ENCODE assay signal across 8 cellular contexts in the genomic region with DNA sequence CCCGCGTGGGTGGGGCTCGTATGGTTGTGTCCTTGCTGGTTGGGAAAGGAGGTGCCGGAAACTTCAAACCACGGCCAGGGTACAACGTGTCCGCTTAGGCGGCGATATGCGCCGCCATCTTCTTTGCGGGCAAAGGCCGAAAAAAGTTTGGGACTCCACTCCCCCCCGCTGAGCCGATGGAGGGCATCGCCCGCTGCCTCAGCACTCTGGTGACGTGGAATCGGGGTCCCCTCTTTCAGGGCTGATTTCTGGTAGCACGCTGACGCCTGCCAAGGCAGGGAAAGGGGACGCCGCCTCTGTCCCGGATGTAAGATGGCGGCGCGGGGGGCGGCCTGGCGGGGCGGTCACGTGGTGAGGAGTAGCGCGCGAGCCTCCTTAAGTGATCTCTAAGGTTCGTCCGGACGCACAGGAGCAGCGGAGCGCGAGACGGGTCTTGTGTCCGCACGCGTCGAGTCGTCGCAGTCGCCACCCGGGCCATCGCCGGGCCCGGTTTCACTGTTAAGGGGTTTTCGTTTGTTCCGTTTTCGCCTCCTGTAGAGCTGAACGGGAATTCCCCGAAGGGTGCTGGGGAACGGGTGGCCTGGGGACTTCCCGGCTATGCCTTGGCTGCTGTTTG.
A peak's percentile ranks its signal among the peaks of the same experiment; 100 is the strongest.
DNase-seq lines count a peak whose midpoint lies in the region; ATAC-seq and TF ChIP-seq lines count a peak whose summit lies in the region.

No MANE protein-coding gene starts in this region.

- intact Hi-C loops in left ventricle myocardium inferior (cut with micrococcal nuclease) (loop anchor here (5.0 kb wide), 1 partner anchor 190 kb away; no protein-coding TSS in a partner anchor), prostate gland (cut with DNase I) (loop anchor here (5.0 kb wide), 1 partner anchor 190 kb away; no protein-coding TSS in a partner anchor)

- H3K4me1 ChIP-seq in left ventricle myocardium inferior = peaks cover 39% of the 10 kb centered on the region
- H3K4me1 ChIP-seq in prostate gland (replicated peaks) = no peaks in the 10 kb centered on the region
- no peaks in the 10 kb centered on the region for H3K4me1 ChIP-seq in urinary bladder (ENCODE audit: insufficient read depth)

- H3K27me3 ChIP-seq in left ventricle myocardium inferior (ENCODE audit: low read depth) (no peaks in the 10 kb centered on the region), prostate gland (replicated peaks; ENCODE audit: insufficient read depth) (no peaks in the 10 kb centered on the region)

- no peak for TF ChIP-seq POLR2A in prostate gland (IDR thresholded peaks at IDR 0.05)

- DNase-seq in GM13976 (ENCODE audit: low spot score) (peak; percentile 87), NCI-H1436 treated with DMSO at 0.1 percent for 48 hours (lab: John Stamatoyannopoulos, UW) (peak; percentile 50), T follicular helper cell (ENCODE audit: low read depth) (peak; percentile 77), amniotic epithelial cell (ENCODE audit: low read depth) (peak; percentile 86), left ventricle myocardium inferior (peak; percentile 92), prostate gland (ENCODE audit: low spot score) (peak; percentile 88)

- H3K36me3 ChIP-seq in left ventricle myocardium inferior (no peaks in the 10 kb centered on the region), prostate gland (no peaks in the 10 kb centered on the region), urinary bladder (ENCODE audit: insufficient read depth) (no peaks in the 10 kb centered on the region)

- H3K27ac ChIP-seq in left ventricle myocardium inferior (replicated peaks) = peak overlapping the region; percentile 100
- H3K27ac ChIP-seq in prostate gland = peak overlapping the region; percentile 99
- H3K27ac ChIP-seq in urinary bladder (ENCODE audit: low read depth) = peak overlapping the region; percentile 99

- H3K4me3 ChIP-seq in left ventricle myocardium inferior = peak overlapping the region; percentile 86
- H3K4me3 ChIP-seq in prostate gland = peak overlapping the region; percentile 63 to 85
- peak overlapping the region; percentile 77 for H3K4me3 ChIP-seq in urinary bladder (ENCODE audit: low read depth, low read length)

- under 1% methylated on average over 55 of the region's 59 CpGs for WGBS in prostate gland
- 0% methylated on average over 59 of the region's 59 CpGs for WGBS in urinary bladder

- TF ChIP-seq CTCF in GM13976 (IDR thresholded peaks at IDR 0.05; ENCODE audit: borderline replicate concordance, control extremely low read depth, extremely low read depth, insufficient read depth, missing control alignments) (no peak), left ventricle myocardium inferior (IDR thresholded peaks at IDR 0.05; ENCODE audit: borderline replicate concordance) (no peak), prostate gland (IDR thresholded peaks at IDR 0.05) (no peak)

- ATAC-seq in HG02852 (IDR thresholded peaks at IDR 0.05; ENCODE audit: unreplicated experiment) = peak; percentile 69

- in situ Hi-C loops in GM13976 (cut with MboI; ENCODE audit: low sequenced_read_pairs, unreplicated experiment) = no loop called here

- H3K9me3 ChIP-seq in left ventricle myocardium inferior (replicated peaks) (no peaks in the 10 kb centered on the region), prostate gland (no peaks in the 10 kb centered on the region)

Comparison
In these comparisons a context has a peak if more than half of its experiments do, and no peak if none do; other contexts are left out.
1. Peak in every context shown above with its lines: DNase-seq, ATAC-seq, H3K4me3 ChIP-seq and H3K27ac ChIP-seq.